ENCODE assay signal across 8 cellular contexts in genomic region chr20:41734506-41734945, GRCh38.
DNase-seq lines count a peak whose midpoint lies in the region; ATAC-seq, FAIRE-seq and TF ChIP-seq lines count a peak whose summit lies in the region.

No MANE protein-coding gene starts in this region.

- no TSS peak for BruUV-seq in HepG2 (replicated peaks; lab: Mats Ljungman, UMichigan)

- POLR2A ChIA-PET in HepG2 (lab: Yijun Ruan, JAX), result no interaction called here

- H3K27me3 Mint-ChIP-seq in chondrocyte (ENCODE audit: low read depth), result peaks cover 7% of the 10 kb centered on the region

- peaks cover 6% of the 10 kb centered on the region for H3K9me3 Mint-ChIP-seq in chondrocyte (ENCODE audit: low read depth)

- CTCF ChIA-PET in HepG2 (lab: Yijun Ruan, JAX; ENCODE audit: low intra/inter-chr PET ratio, low total read pairs), result interaction anchor here (0.8 to 1.7 kb wide), 2 partner anchors 1453 to 1675 kb away, joined by 6 to 7 read pairs; no protein-coding TSS in a partner anchor

- no peak overlapping the region for H3K9ac ChIP-seq in HepG2 (ENCODE audit: insufficient read depth, low read depth, low read length)

- H4K20me1 ChIP-seq in HepG2 (ENCODE audit: insufficient read depth, low read length), result no peaks in the 10 kb centered on the region

- intact Hi-C loops in HepG2 (cut with micrococcal nuclease; ENCODE audit: unreplicated experiment), result loop anchor here (1.0 to 10.0 kb wide), 2 partner anchors 800 to 1675 kb away; no protein-coding TSS in a partner anchor

- no peaks in the 10 kb centered on the region for H3K9me3 ChIP-seq in HepG2 (ENCODE audit: low read length)

- no peaks in the 10 kb centered on the region for H3K36me3 Mint-ChIP-seq in chondrocyte (ENCODE audit: low read depth)

- TF ChIP-seq RAD21 in HepG2 (CRISPR knock-in tag; IDR thresholded peaks at IDR 0.05), result peak; percentile 65

- H3K4me1 ChIP-seq in HepG2 (ENCODE audit: insufficient read depth, low read length), result no peaks in the 10 kb centered on the region

- in situ Hi-C loops in HepG2 (cut with HindIII; ENCODE audit: extremely low pct_ligation_motif_present, low pct_unique_long_range_greater_than_20kb), result loop anchor here (25.0 kb wide), 1 partner anchor 803 kb away; no protein-coding TSS in a partner anchor

- WGBS in HepG2 (ENCODE audit: low lambda C conversion rate), result 14% methylated on average over 5 of the region's 5 CpGs

- TF ChIP-seq POLR2A in HepG2 (IDR thresholded peaks at IDR 0.05; ENCODE audit: insufficient read depth in 1 of 2, low read depth in 2 of 2, low read length in 2 of 2), result no peak

- H3K4me1 Mint-ChIP-seq in chondrocyte (ENCODE audit: low read depth), result no peaks in the 10 kb centered on the region

- no peak overlapping the region for H2AFZ ChIP-seq in HepG2 (ENCODE audit: low read length)

- H3K27ac ChIP-seq in HepG2 (ENCODE audit: extremely low read length, insufficient read depth, low read length), result no peak overlapping the region

- TF ChIP-seq EP300 in HepG2 (IDR thresholded peaks at IDR 0.05; ENCODE audit: low read depth in 2 of 2, low read length in 2 of 2) (no peak), HepG2 (CRISPR knock-in tag; IDR thresholded peaks at IDR 0.05; ENCODE audit: borderline replicate concordance) (no peak; the same call in 1 of the 2 replicates)

- H3K36me3 ChIP-seq in HepG2 (replicated peaks in 1 of 2; ENCODE audit: control insufficient read depth in 1 of 2, insufficient read depth in 2 of 2, low read length in 2 of 2), result no peaks in the 10 kb centered on the region

- TF ChIP-seq CTCF in chondrocyte (IDR thresholded peaks at IDR 0.05), result peak; percentile 85
- TF ChIP-seq CTCF in HepG2 (CRISPR knock-in tag; IDR thresholded peaks at IDR 0.05), result peak; percentile 93

- DNase-seq in SHP77 (lab: John Stamatoyannopoulos, UW) (peak; percentile 10 to 42), SHP77 treated with DMSO at 0.1 percent for 48 hours (lab: John Stamatoyannopoulos, UW) (no peak), MV-4-11 (lab: John Stamatoyannopoulos, UW) (peak; percentile 8), T-helper 9 cell (peak; percentile 11), chondrocyte (ENCODE audit: low spot score) (no peak), HepG2 (ENCODE audit: low spot score) (peak; percentile 75), stromal cell of bone marrow (ENCODE audit: low read depth) (peak; percentile 8)

- no peak overlapping the region for H3K4me2 ChIP-seq in HepG2 (ENCODE audit: low read depth, low read length)

- ATAC-seq in HepG2 (peak; percentile 92), GM19463 (IDR thresholded peaks at IDR 0.05; ENCODE audit: unreplicated experiment) (no peak)

- no peak overlapping the region for H3K4me3 Mint-ChIP-seq in chondrocyte (ENCODE audit: unreplicated experiment)

- H3K79me2 ChIP-seq in HepG2 (ENCODE audit: insufficient read depth, low read length), result no peaks in the 10 kb centered on the region

- H3K27ac Mint-ChIP-seq in chondrocyte (ENCODE audit: unreplicated experiment), result no peak overlapping the region

- H3K4me3 ChIP-seq in HepG2 (replicated peaks in 1 of 3; ENCODE audit: insufficient read depth in 1 of 3, low read depth in 2 of 3, low read length in 3 of 3), result no peak overlapping the region

- FAIRE-seq in HepG2 (lab: Jason Lieb, UNC), result peak; percentile 87

- no peaks in the 10 kb centered on the region for H3K27me3 ChIP-seq in HepG2 (ENCODE audit: control insufficient read depth in 1 of 2, insufficient read depth in 2 of 2, low read length in 2 of 2)

TF ChIP-seq in HepG2, 621 proteins besides CTCF, POLR2A, EP300 and RAD21 (continues in another document):
- TF ChIP-seq ZNF792 (CRISPR knock-in tag; IDR thresholded peaks at IDR 0.05) (0 out of 2 replicates have a peak, but pooled peaks have one; percentile 33), ZNF33A (CRISPR knock-in tag; IDR thresholded peaks at IDR 0.05; ENCODE audit: borderline replicate concordance) (no peak), ZFP90 (CRISPR knock-in tag; IDR thresholded peaks at IDR 0.05; ENCODE audit: borderline replicate concordance) (no peak), NR2F1 (CRISPR knock-in tag; IDR thresholded peaks at IDR 0.05) (peak; percentile 58 to 74), XBP1 (CRISPR knock-in tag; IDR thresholded peaks at IDR 0.05) (no peak), ZNF441 (CRISPR knock-in tag; IDR thresholded peaks at IDR 0.05; ENCODE audit: borderline replicate concordance) (0 out of 2 replicates have a peak, but pooled peaks have one; percentile 51), FOXK1 (CRISPR knock-in tag; IDR thresholded peaks at IDR 0.05; ENCODE audit: borderline replicate concordance, low read depth) (no peak), MED1 (CRISPR knock-in tag; IDR thresholded peaks at IDR 0.05) (peak; percentile 42; the same call in 1 of the 2 replicates), YY1 (IDR thresholded peaks at IDR 0.05; ENCODE audit: insufficient read depth, insufficient replicate concordance, low read depth, low read length) (peak; percentile 61), STAT5B (CRISPR knock-in tag; IDR thresholded peaks at IDR 0.05) (0 out of 2 replicates have a peak, but pooled peaks have one; percentile 42), ZMYM2 (CRISPR knock-in tag; IDR thresholded peaks at IDR 0.05) (0 out of 2 replicates have a peak, but pooled peaks have one; percentile 56), ZNF280B (CRISPR knock-in tag; IDR thresholded peaks at IDR 0.05; ENCODE audit: borderline replicate concordance) (peak; percentile 89), RXRA (CRISPR knock-in tag; IDR thresholded peaks at IDR 0.05) (peak; percentile 51), KDM5B (CRISPR knock-in tag; IDR thresholded peaks at IDR 0.05; ENCODE audit: borderline replicate concordance) (0 out of 2 replicates have a peak, but pooled peaks have one; percentile 37), STAG1 (CRISPR knock-in tag; IDR thresholded peaks at IDR 0.05) (peak; percentile 62), ZNF841 (CRISPR knock-in tag; IDR thresholded peaks at IDR 0.05; ENCODE audit: borderline replicate concordance) (no peak), KDM2A (CRISPR knock-in tag; IDR thresholded peaks at IDR 0.05; ENCODE audit: borderline replicate concordance, low read depth) (peak; percentile 44; the same call in 1 of the 2 replicates), FOSL1 (CRISPR knock-in tag; IDR thresholded peaks at IDR 0.05; ENCODE audit: borderline replicate concordance) (no peak), PITX1 (CRISPR knock-in tag; IDR thresholded peaks at IDR 0.05) (0 out of 2 replicates have a peak, but pooled peaks have one; percentile 35)
- TF ChIP-seq, protein P1, sequence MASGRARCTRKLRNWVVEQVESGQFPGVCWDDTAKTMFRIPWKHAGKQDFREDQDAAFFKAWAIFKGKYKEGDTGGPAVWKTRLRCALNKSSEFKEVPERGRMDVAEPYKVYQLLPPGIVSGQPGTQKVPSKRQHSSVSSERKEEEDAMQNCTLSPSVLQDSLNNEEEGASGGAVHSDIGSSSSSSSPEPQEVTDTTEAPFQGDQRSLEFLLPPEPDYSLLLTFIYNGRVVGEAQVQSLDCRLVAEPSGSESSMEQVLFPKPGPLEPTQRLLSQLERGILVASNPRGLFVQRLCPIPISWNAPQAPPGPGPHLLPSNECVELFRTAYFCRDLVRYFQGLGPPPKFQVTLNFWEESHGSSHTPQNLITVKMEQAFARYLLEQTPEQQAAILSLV (CRISPR knock-in tag; IDR thresholded peaks at IDR 0.05; ENCODE audit: borderline replicate concordance), result 0 out of 2 replicates have a peak, but pooled peaks have one; percentile 7
- TF ChIP-seq, protein P2, sequence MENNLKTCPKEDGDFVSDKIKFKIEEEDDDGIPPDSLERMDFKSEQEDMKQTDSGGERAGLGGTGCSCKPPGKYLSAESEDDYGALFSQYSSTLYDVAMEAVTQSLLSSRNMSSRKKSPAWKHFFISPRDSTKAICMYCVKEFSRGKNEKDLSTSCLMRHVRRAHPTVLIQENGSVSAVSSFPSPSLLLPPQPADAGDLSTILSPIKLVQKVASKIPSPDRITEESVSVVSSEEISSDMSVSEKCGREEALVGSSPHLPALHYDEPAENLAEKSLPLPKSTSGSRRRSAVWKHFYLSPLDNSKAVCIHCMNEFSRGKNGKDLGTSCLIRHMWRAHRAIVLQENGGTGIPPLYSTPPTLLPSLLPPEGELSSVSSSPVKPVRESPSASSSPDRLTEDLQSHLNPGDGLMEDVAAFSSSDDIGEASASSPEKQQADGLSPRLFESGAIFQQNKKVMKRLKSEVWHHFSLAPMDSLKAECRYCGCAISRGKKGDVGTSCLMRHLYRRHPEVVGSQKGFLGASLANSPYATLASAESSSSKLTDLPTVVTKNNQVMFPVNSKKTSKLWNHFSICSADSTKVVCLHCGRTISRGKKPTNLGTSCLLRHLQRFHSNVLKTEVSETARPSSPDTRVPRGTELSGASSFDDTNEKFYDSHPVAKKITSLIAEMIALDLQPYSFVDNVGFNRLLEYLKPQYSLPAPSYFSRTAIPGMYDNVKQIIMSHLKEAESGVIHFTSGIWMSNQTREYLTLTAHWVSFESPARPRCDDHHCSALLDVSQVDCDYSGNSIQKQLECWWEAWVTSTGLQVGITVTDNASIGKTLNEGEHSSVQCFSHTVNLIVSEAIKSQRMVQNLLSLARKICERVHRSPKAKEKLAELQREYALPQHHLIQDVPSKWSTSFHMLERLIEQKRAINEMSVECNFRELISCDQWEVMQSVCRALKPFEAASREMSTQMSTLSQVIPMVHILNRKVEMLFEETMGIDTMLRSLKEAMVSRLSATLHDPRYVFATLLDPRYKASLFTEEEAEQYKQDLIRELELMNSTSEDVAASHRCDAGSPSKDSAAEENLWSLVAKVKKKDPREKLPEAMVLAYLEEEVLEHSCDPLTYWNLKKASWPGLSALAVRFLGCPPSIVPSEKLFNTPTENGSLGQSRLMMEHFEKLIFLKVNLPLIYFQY (CRISPR knock-in tag; IDR thresholded peaks at IDR 0.05; ENCODE audit: borderline replicate concordance), result 0 out of 2 replicates have a peak, but pooled peaks have one; percentile 39

Comparison
In these comparisons a context has a peak if more than half of its experiments do, and no peak if none do; other contexts are left out.
1. DNase-seq: peak in SHP77 (2 of 2), MV-4-11 (single experiment), T-helper 9 cell (single experiment), HepG2 (single experiment) and stromal cell of bone marrow (single experiment); none in SHP77 treated with DMSO at 0.1 percent for 48 hours (single experiment) and chondrocyte (single experiment).